ENCODE assay signal across 2 cellular contexts in the genomic region with DNA sequence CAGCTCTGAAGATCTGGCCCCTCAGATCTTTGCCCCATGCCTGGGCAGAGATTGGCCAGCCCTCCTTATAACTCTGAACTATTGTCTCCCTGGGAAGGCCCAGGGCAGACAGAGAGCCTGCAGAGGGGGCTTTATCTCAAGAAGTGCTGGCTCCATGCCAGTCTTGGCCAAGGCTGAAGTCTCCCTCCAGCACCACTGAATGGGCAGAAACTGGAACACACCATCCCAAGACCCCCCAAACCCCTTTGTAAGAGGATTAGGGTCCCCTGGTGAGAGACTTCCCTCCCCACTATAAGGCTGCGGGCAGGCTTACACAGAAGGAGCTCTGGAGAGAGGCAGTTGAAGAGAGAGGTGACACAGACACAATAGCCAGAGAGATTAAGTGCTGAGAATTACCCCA.
TF ChIP-seq lines count a peak whose summit lies in the region.

No MANE protein-coding gene starts in this region.

TF ChIP-seq in IMR-90, 13 proteins besides CTCF, POLR2A, EP300 and RAD21:
- TF ChIP-seq ELK1 (IDR thresholded peaks at IDR 0.05; ENCODE audit: borderline replicate concordance, low read depth, low read length) (no peak), MAZ (IDR thresholded peaks at IDR 0.05; ENCODE audit: borderline replicate concordance, low read depth, low read length) (no peak), SMC3 (IDR thresholded peaks at IDR 0.05; ENCODE audit: low read depth, low read length) (no peak), CHD1 (IDR thresholded peaks at IDR 0.05; ENCODE audit: low read depth, low read length) (no peak), FOS (IDR thresholded peaks at IDR 0.05; ENCODE audit: low read depth, low read length) (no peak), MXI1 (IDR thresholded peaks at IDR 0.05; ENCODE audit: borderline replicate concordance, low read depth, low read length) (no peak), RCOR1 (IDR thresholded peaks at IDR 0.05; ENCODE audit: insufficient replicate concordance, low read length) (no peak), NFE2L2 (IDR thresholded peaks at IDR 0.05; ENCODE audit: low read depth, low read length) (no peak), BHLHE40 (IDR thresholded peaks at IDR 0.05; ENCODE audit: low read depth, low read length) (no peak), CEBPB (IDR thresholded peaks at IDR 0.05; ENCODE audit: low read depth, low read length) (no peak), MAFK (IDR thresholded peaks at IDR 0.05; ENCODE audit: low read depth, low read length) (no peak), RFX5 (IDR thresholded peaks at IDR 0.05; ENCODE audit: low read depth, low read length) (no peak)
- TF ChIP-seq, protein P1, sequence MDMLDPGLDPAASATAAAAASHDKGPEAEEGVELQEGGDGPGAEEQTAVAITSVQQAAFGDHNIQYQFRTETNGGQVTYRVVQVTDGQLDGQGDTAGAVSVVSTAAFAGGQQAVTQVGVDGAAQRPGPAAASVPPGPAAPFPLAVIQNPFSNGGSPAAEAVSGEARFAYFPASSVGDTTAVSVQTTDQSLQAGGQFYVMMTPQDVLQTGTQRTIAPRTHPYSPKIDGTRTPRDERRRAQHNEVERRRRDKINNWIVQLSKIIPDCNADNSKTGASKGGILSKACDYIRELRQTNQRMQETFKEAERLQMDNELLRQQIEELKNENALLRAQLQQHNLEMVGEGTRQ (IDR thresholded peaks at IDR 0.05; ENCODE audit: low read depth, low read length): no peak

TF ChIP-seq in endothelial cell of umbilical vein, 7 proteins besides CTCF, POLR2A, EP300 and RAD21:
- TF ChIP-seq EZH2 (IDR thresholded peaks at IDR 0.05; ENCODE audit: borderline replicate concordance, low read depth, low read length, severe bottlenecking) (no peak), MYC (IDR thresholded peaks at IDR 0.05; ENCODE audit: low read depth, low read length) (no peak), MAX (IDR thresholded peaks at IDR 0.05; ENCODE audit: insufficient read depth, insufficient read length) (no peak), JUN (IDR thresholded peaks at IDR 0.05; ENCODE audit: borderline replicate concordance, insufficient read depth, insufficient read length, low read depth) (no peak), GATA2 (IDR thresholded peaks at IDR 0.05; ENCODE audit: insufficient read depth, insufficient read length, low read depth, low read length) (no peak), POLR2AphosphoS5 (IDR thresholded peaks at IDR 0.05; ENCODE audit: insufficient read depth, low read depth, low read length) (no peak), FOS (IDR thresholded peaks at IDR 0.05; ENCODE audit: borderline replicate concordance, insufficient read depth, low read length) (no peak)
TF ChIP-seq in endothelial cell of umbilical vein: peak in this region for 0.
